ENCODE assay signal across 1 cellular context in the genomic region with DNA sequence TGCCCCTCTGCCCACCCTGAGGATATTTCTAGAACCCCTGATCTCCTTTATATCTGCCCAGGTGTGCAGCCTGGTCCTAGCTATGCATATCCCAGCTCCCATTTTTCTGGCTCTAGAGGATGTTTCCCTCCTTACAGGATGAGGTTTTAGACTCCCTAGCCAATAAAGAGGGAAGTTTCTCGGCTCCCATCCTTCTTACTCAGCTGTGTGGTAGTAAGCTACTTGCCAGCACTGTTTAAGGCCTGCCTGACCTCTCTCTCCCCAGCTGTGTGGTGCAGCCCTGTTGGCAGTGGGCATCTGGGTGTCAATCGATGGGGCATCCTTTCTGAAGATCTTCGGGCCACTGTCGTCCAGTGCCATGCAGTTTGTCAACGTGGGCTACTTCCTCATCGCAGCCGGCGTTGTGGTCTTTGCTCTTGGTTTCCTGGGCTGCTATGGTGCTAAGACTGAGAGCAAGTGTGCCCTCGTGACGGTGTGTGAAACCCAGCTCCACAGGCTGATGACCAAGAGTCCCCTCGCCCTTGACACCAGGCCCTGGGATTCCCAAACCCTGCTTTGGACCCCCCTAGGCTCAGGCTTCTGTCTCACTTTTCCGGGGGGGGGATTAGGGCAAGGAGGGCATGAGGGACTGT.
TF ChIP-seq lines count a peak whose summit lies in the region.

No MANE protein-coding gene starts in this region.

TF ChIP-seq in IMR-90, 13 proteins besides CTCF, POLR2A, EP300 and RAD21 (continued from another document):
- TF ChIP-seq MAZ (IDR thresholded peaks at IDR 0.05; ENCODE audit: borderline replicate concordance, low read depth, low read length) (no peak), FOS (IDR thresholded peaks at IDR 0.05; ENCODE audit: low read depth, low read length) (no peak), CHD1 (IDR thresholded peaks at IDR 0.05; ENCODE audit: low read depth, low read length) (no peak), SMC3 (IDR thresholded peaks at IDR 0.05; ENCODE audit: low read depth, low read length) (no peak), RFX5 (IDR thresholded peaks at IDR 0.05; ENCODE audit: low read depth, low read length) (no peak), RCOR1 (IDR thresholded peaks at IDR 0.05; ENCODE audit: insufficient replicate concordance, low read length) (no peak), NFE2L2 (IDR thresholded peaks at IDR 0.05; ENCODE audit: low read depth, low read length) (no peak), MAFK (IDR thresholded peaks at IDR 0.05; ENCODE audit: low read depth, low read length) (no peak)
- TF ChIP-seq, protein P1, sequence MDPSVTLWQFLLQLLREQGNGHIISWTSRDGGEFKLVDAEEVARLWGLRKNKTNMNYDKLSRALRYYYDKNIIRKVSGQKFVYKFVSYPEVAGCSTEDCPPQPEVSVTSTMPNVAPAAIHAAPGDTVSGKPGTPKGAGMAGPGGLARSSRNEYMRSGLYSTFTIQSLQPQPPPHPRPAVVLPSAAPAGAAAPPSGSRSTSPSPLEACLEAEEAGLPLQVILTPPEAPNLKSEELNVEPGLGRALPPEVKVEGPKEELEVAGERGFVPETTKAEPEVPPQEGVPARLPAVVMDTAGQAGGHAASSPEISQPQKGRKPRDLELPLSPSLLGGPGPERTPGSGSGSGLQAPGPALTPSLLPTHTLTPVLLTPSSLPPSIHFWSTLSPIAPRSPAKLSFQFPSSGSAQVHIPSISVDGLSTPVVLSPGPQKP (IDR thresholded peaks at IDR 0.05; ENCODE audit: borderline replicate concordance, low read depth, low read length), result no peak
TF ChIP-seq in IMR-90: peak in this region for 0.
